Comparison of ENCODE assay signal across 13 cellular contexts in the genomic region with DNA sequence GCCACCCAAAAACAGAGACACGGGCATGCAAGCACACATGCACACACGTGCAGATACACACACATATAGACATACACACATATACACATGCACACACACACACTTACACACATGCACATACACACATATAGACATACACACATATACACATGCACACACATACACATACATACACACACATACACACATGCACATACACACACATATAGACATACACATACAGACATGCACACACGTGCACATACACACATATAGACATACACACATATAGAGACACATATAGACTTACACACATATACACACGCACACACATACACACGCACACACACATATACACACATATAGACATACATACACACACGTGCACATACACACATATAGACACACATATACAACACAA.
DNase-seq lines count a peak whose midpoint lies in the region; ATAC-seq, FAIRE-seq and TF ChIP-seq lines count a peak whose summit lies in the region.
"Had no signal": no experiment of that assay in that cellular context is flagged by ENCODE, and none has a peak within 500 bp of the region (broad histone marks: within the 10 kb centered on the region; RNA-seq: fewer than 3 reads in every experiment).

No MANE protein-coding gene starts in this region.

- FAIRE-seq in GM12891 (lab: Jason Lieb, UNC) = peak; percentile 95

- peaks cover 2% of the 10 kb centered on the region for H3K27me3 Mint-ChIP-seq in activated CD4-positive, alpha-beta T cell treated with anti-CD3 and anti-CD28 coated beads, Interleukin-2, amount 10 ng/mL, durations not matched to agents 24 days and 14 days
- no peaks in the 10 kb centered on the region for H3K27me3 Mint-ChIP-seq in activated T-helper 1 cell treated with anti-CD3 and anti-CD28 coated beads, Interleukin-12 subunit alpha, Interleukin-12 subunit beta, Interleukin-2, Interleukin-4 antibody, amounts not matched to agents 30 ng/mL and 10 ng/mL and 1 ng/mL, durations not matched to agents 14 hours and 24 hours and 36 hours (ENCODE audit: insufficient read depth)
- H3K27me3 Mint-ChIP-seq in natural killer cell treated with Interleukin-12 subunit alpha and Interleukin-12 subunit beta and Interleukin-15 and Interleukin-18, amount 100 ng/mL, for 72 hours = no peaks in the 10 kb centered on the region

- no peak for DNase-seq in activated CD4-positive, alpha-beta T cell treated with anti-CD3 and anti-CD28 coated beads, Interleukin-2, amount 10 ng/mL, durations not matched to agents 24 days and 14 days
- DNase-seq in activated CD4-positive, alpha-beta T cell treated with anti-CD3 and anti-CD28 coated beads for 48 hours = no peak
- DNase-seq in GM12891 (ENCODE audit: insufficient read length, low spot score) = no peak
- no peak for DNase-seq in activated T-helper 1 cell treated with anti-CD3 and anti-CD28 coated beads, Interleukin-12 subunit alpha, Interleukin-12 subunit beta, Interleukin-2, Interleukin-4 antibody, amounts not matched to agents 30 ng/mL and 10 ng/mL and 1 ng/mL, durations not matched to agents 14 hours and 24 hours and 36 hours (ENCODE audit: low spot score)
- DNase-seq in natural killer cell treated with Interleukin-12 subunit alpha and Interleukin-12 subunit beta and Interleukin-15 and Interleukin-18, amount 100 ng/mL, for 72 hours (ENCODE audit: low spot score) = no peak
- DNase-seq in NCI-H226 = no peak
- DNase-seq in stimulated activated CD4-positive, alpha-beta T cell treated with anti-CD3 and anti-CD28 coated beads, Interleukin-1b, Interleukin-23, amount 100 ng/mL, for 48 hours = no peak
- no peak for DNase-seq in NCI-H2171 treated with DMSO at 0.1 percent for 48 hours (lab: John Stamatoyannopoulos, UW)
- DNase-seq: activated CD4-positive, alpha-beta T cell treated with anti-CD3 and anti-CD28 coated beads, Interleukin-2, amount 50 U/mL, for 1 hour; activated T-cell treated with anti-CD3 and anti-CD28 coated beads for 4 hours; GOT3; NCI-H1694 treated with DMSO at 0.1 percent for 48 hours; NCI-H526 treated with DMSO at 0.1 percent for 48 hours had no signal

- ATAC-seq in natural killer cell treated with Interleukin-12 subunit alpha and Interleukin-12 subunit beta and Interleukin-15 and Interleukin-18, amount 100 ng/mL, for 72 hours = peak in 1 of 2 donors; percentile 3

- peaks cover 19% of the 10 kb centered on the region for H3K4me1 Mint-ChIP-seq in activated CD4-positive, alpha-beta T cell treated with anti-CD3 and anti-CD28 coated beads, Interleukin-2, amount 10 ng/mL, durations not matched to agents 24 days and 14 days
- peaks cover 31% of the 10 kb centered on the region for H3K4me1 Mint-ChIP-seq in activated T-helper 1 cell treated with anti-CD3 and anti-CD28 coated beads, Interleukin-12 subunit alpha, Interleukin-12 subunit beta, Interleukin-2, Interleukin-4 antibody, amounts not matched to agents 30 ng/mL and 10 ng/mL and 1 ng/mL, durations not matched to agents 14 hours and 24 hours and 36 hours (ENCODE audit: low read depth)
- peaks cover 42 to 52% of the 10 kb centered on the region in 2 donors for H3K4me1 Mint-ChIP-seq in natural killer cell treated with Interleukin-12 subunit alpha and Interleukin-12 subunit beta and Interleukin-15 and Interleukin-18, amount 100 ng/mL, for 72 hours (ENCODE audit: low read depth in 2 of 2)

- H3K9me3 Mint-ChIP-seq in activated CD4-positive, alpha-beta T cell treated with anti-CD3 and anti-CD28 coated beads, Interleukin-2, amount 10 ng/mL, durations not matched to agents 24 days and 14 days = peaks cover 3% of the 10 kb centered on the region
- H3K9me3 Mint-ChIP-seq in activated T-helper 1 cell treated with anti-CD3 and anti-CD28 coated beads, Interleukin-12 subunit alpha, Interleukin-12 subunit beta, Interleukin-2, Interleukin-4 antibody, amounts not matched to agents 30 ng/mL and 10 ng/mL and 1 ng/mL, durations not matched to agents 14 hours and 24 hours and 36 hours = peaks cover 5% of the 10 kb centered on the region
- peaks cover 3% of the 10 kb centered on the region for H3K9me3 Mint-ChIP-seq in natural killer cell treated with Interleukin-12 subunit alpha and Interleukin-12 subunit beta and Interleukin-15 and Interleukin-18, amount 100 ng/mL, for 72 hours

- no peak for TF ChIP-seq POLR2A in GM12891 (IDR thresholded peaks at IDR 0.05; ENCODE audit: low read depth, low read length)

- intact Hi-C loops in activated CD4-positive, alpha-beta T cell treated with anti-CD3 and anti-CD28 coated beads, Interleukin-2, amount 10 ng/mL, durations not matched to agents 24 days and 14 days (cut with micrococcal nuclease) = no loop called here
- intact Hi-C loops in activated T-helper 1 cell treated with anti-CD3 and anti-CD28 coated beads, Interleukin-12 subunit alpha, Interleukin-12 subunit beta, Interleukin-2, Interleukin-4 antibody, amounts not matched to agents 30 ng/mL and 10 ng/mL and 1 ng/mL, durations not matched to agents 14 hours and 24 hours and 36 hours (cut with micrococcal nuclease) = no loop called here

- no peaks in the 10 kb centered on the region for H3K36me3 Mint-ChIP-seq in activated CD4-positive, alpha-beta T cell treated with anti-CD3 and anti-CD28 coated beads, Interleukin-2, amount 10 ng/mL, durations not matched to agents 24 days and 14 days (ENCODE audit: low read depth)
- peaks cover 1% of the 10 kb centered on the region for H3K36me3 Mint-ChIP-seq in activated T-helper 1 cell treated with anti-CD3 and anti-CD28 coated beads, Interleukin-12 subunit alpha, Interleukin-12 subunit beta, Interleukin-2, Interleukin-4 antibody, amounts not matched to agents 30 ng/mL and 10 ng/mL and 1 ng/mL, durations not matched to agents 14 hours and 24 hours and 36 hours (ENCODE audit: low read depth)
- no peaks in the 10 kb centered on the region for H3K36me3 Mint-ChIP-seq in natural killer cell treated with Interleukin-12 subunit alpha and Interleukin-12 subunit beta and Interleukin-15 and Interleukin-18, amount 100 ng/mL, for 72 hours

- peak overlapping the region; percentile 54 for H3K27ac Mint-ChIP-seq in activated CD4-positive, alpha-beta T cell treated with anti-CD3 and anti-CD28 coated beads, Interleukin-2, amount 10 ng/mL, durations not matched to agents 24 days and 14 days
- peak overlapping the region; percentile 36 for H3K27ac Mint-ChIP-seq in activated T-helper 1 cell treated with anti-CD3 and anti-CD28 coated beads, Interleukin-12 subunit alpha, Interleukin-12 subunit beta, Interleukin-2, Interleukin-4 antibody, amounts not matched to agents 30 ng/mL and 10 ng/mL and 1 ng/mL, durations not matched to agents 14 hours and 24 hours and 36 hours
- H3K27ac Mint-ChIP-seq in natural killer cell treated with Interleukin-12 subunit alpha and Interleukin-12 subunit beta and Interleukin-15 and Interleukin-18, amount 100 ng/mL, for 72 hours = peak overlapping the region; percentile 49 to 98

- H3K4me3 Mint-ChIP-seq in activated CD4-positive, alpha-beta T cell treated with anti-CD3 and anti-CD28 coated beads, Interleukin-2, amount 10 ng/mL, durations not matched to agents 24 days and 14 days = peak overlapping the region; percentile 5
- H3K4me3 Mint-ChIP-seq in activated T-helper 1 cell treated with anti-CD3 and anti-CD28 coated beads, Interleukin-12 subunit alpha, Interleukin-12 subunit beta, Interleukin-2, Interleukin-4 antibody, amounts not matched to agents 30 ng/mL and 10 ng/mL and 1 ng/mL, durations not matched to agents 14 hours and 24 hours and 36 hours = no peak overlapping the region
- H3K4me3 Mint-ChIP-seq in natural killer cell treated with Interleukin-12 subunit alpha and Interleukin-12 subunit beta and Interleukin-15 and Interleukin-18, amount 100 ng/mL, for 72 hours = peak overlapping the region; percentile 71

TF ChIP-seq in GM12891, 5 proteins besides CTCF, POLR2A, EP300 and RAD21:
- TF ChIP-seq POU2F2 (IDR thresholded peaks at IDR 0.05; ENCODE audit: low read depth, low read length) = no peak
- no peak for TF ChIP-seq SPI1 (IDR thresholded peaks at IDR 0.05; ENCODE audit: low read depth, low read length)
- no peak for TF ChIP-seq POLR2AphosphoS5 (IDR thresholded peaks at IDR 0.05; ENCODE audit: low read depth, low read length)
- TF ChIP-seq TAF1 (IDR thresholded peaks at IDR 0.05; ENCODE audit: low read depth, low read length) = no peak
- no peak for TF ChIP-seq PAX5 (IDR thresholded peaks at IDR 0.05; ENCODE audit: insufficient read depth, low read length, severe bottlenecking)
